In the genomic region with DNA sequence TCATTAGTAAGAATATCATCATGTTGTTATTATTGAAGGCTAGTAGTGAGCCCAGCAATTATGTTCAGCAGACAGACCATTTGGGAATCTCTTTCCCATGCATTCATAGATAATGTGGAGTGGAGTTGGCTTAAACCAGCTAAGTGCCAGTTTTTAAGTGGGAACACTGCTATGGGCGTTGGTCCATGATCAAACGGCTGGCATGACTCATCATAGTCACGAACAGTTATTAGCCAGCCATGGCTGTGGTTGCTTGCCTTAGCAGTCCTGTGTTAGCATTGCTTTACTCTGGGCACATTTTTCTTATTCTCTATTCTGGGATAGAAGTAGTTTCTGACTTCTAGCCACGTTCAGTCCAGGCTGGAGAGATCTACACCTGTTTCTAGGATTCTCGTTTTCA, we compare ENCODE assay signal across 12 cellular contexts. TPM values are rescaled to one million over a fixed set of nuclear protein-coding genes. Genes with fewer than 3 reads are reported as not detected.
DNase-seq lines count a peak whose midpoint lies in the region; ATAC-seq, FAIRE-seq and TF ChIP-seq lines count a peak whose summit lies in the region.
"Had no signal": no experiment of that assay in that cellular context is flagged by ENCODE, and none has a peak within 500 bp of the region (broad histone marks: within the 10 kb centered on the region; RNA-seq: fewer than 3 reads in every experiment).

No MANE protein-coding gene starts in this region.

- H3K27me3 ChIP-seq in gastrocnemius medialis (no peaks in the 10 kb centered on the region), HAP-1 (ENCODE audit: low read depth) (no peaks in the 10 kb centered on the region)

- FAIRE-seq in RCC 7860 (lab: Jason Lieb, UNC), result peak; percentile 90
- FAIRE-seq: islet of Langerhans had no signal

- H3K36me3 ChIP-seq in gastrocnemius medialis (peaks cover 0 to 79% of the 10 kb centered on the region in 2 donors), HAP-1 (replicated peaks) (peaks cover 77% of the 10 kb centered on the region)

- in situ Hi-C loops in gastrocnemius medialis (cut with MboI; ENCODE audit: low sequenced_read_pairs in 4 of 4), result no loop called here
- in situ Hi-C loops in HAP-1 (cut with MboI; ENCODE audit: low sequenced_read_pairs), result no loop called here

- H3K4me3 ChIP-seq in gastrocnemius medialis (no peak overlapping the region), HAP-1 (no peak overlapping the region)

- TF ChIP-seq POLR2A in erythroblast (IDR thresholded peaks at IDR 0.05; ENCODE audit: low read length), result no peak
- no peak for TF ChIP-seq POLR2A in gastrocnemius medialis (IDR thresholded peaks at IDR 0.05)

- peak overlapping the region; percentile 75 to 93 (median 88) for H3K27ac ChIP-seq in gastrocnemius medialis

- DNase-seq in GOT3 (lab: John Stamatoyannopoulos, UW) (peak; percentile 48), RCC 7860 (ENCODE audit: low spot score) (peak; percentile 61), erythroblast (lab: John Stamatoyannopoulos, UW) (peak; percentile 76 to 82), gastrocnemius medialis (no peak), GDM1 (lab: John Stamatoyannopoulos, UW) (no peak), HAP-1 (ENCODE audit: low spot score in 2 of 2) (no peak), NCI-H345 (lab: John Stamatoyannopoulos, UW) (no peak)
- DNase-seq: NCI-H146; stimulated activated CD8-positive, alpha-beta memory T cell treated with anti-CD3 and anti-CD28 coated beads, Interleukin-4, amount 100 ng/mL, for 48 hours had no signal

- peak; percentile 34 to 53 for ATAC-seq in gastrocnemius medialis

- intact Hi-C loops in gastrocnemius medialis (cut with DNase I; ENCODE audit: low total_unique reads), result no loop called here

- H3K9me3 ChIP-seq in gastrocnemius medialis (no peaks in the 10 kb centered on the region), HAP-1 (no peaks in the 10 kb centered on the region)

- H3K4me1 ChIP-seq in gastrocnemius medialis (peaks cover 18 to 63% of the 10 kb centered on the region in 2 donors), HAP-1 (no peaks in the 10 kb centered on the region)

- TF ChIP-seq CTCF in gastrocnemius medialis (IDR thresholded peaks at IDR 0.05 in 4 of 5, conservative IDR thresholded peaks at IDR 0.05 in 1 of 5), result no peak

RNA-seq across cellular contexts. Expression of a gene that starts 17.7 kb away (rescaled TPM):
- 100 to 1,000 TPM in 1 of 4 donors, 10 to 100 TPM in 3; 57.9 to 111 (median 71.2) TPM for total RNA-seq in gastrocnemius medialis

RNA-seq across cellular contexts. Expression of a gene that starts 17.8 kb away (rescaled TPM):
- total RNA-seq in gastrocnemius medialis, result 1 to 10 TPM; 1.4 to 3.0 (median 2.1) TPM

RNA-seq across cellular contexts. Expression of a gene that starts 28.7 kb away (rescaled TPM):
- 10 to 100 TPM in 3 of 4 donors, 1 to 10 TPM in 1; 3.5 to 57.5 (median 24.6) TPM for total RNA-seq in gastrocnemius medialis
- total RNA-seq: cerebellum, progenitor cell of endocrine pancreas had no signal

RNA-seq across cellular contexts. Expression of a gene that starts 42.2 kb away (rescaled TPM):
- total RNA-seq in gastrocnemius medialis, result 100 to 1,000 TPM in 1 of 4 donors, 10 to 100 TPM in 3; 49.1 to 119 (median 81.1) TPM

RNA-seq across cellular contexts. Expression of a gene that starts 48.0 kb away (rescaled TPM):
- total RNA-seq in gastrocnemius medialis, result 1 to 10 TPM; 1.0 to 3.2 (median 2.2) TPM
- total RNA-seq: progenitor cell of endocrine pancreas had no signal

Comparison
In these comparisons a context has a peak if more than half of its experiments do, and no peak if none do; other contexts are left out.
1. DNase-seq: peak in GOT3 (single experiment), RCC 7860 (single experiment) and erythroblast (2 of 2); none in gastrocnemius medialis (0 of 2), GDM1 (single experiment), HAP-1 (0 of 2) and NCI-H345 (single experiment).